Comparison of ENCODE assay signal across 2 cellular contexts in the genomic region with DNA sequence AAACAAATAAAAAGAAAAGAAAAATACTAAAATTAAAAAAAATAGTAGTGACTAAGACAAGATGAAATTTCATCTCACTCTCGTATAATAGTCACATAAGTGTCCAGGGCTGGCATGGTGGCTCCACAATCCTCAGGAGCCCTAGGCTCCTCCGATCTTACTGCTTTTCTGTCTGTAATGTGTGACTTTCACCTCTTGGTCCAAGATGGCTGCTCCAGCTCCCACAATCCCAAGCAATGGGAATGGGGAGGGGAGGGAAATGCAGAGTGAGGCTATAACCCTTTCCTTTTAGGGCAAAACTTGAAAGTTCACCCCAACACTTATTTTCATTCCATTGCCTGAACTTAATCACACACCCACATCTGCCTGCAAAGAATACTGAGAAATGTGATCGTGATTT.
TF ChIP-seq lines count a peak whose summit lies in the region.

No MANE protein-coding gene starts in this region.

TF ChIP-seq in GM23338, 12 proteins besides CTCF, POLR2A, EP300 and RAD21 (continues in another document):
- TF ChIP-seq EZH2phosphoT487 (IDR thresholded peaks at IDR 0.05; ENCODE audit: unreplicated experiment) (no peak), ZNF114 (CRISPR knock-in tag; IDR thresholded peaks at IDR 0.05) (no peak), STAT1 (IDR thresholded peaks at IDR 0.05; ENCODE audit: unreplicated experiment) (no peak), ZNF331 (CRISPR knock-in tag; IDR thresholded peaks at IDR 0.05; ENCODE audit: low read depth) (no peak), POLR2AphosphoS5 (IDR thresholded peaks at IDR 0.05; ENCODE audit: low read depth) (no peak), CREB1 (CRISPR knock-in tag; IDR thresholded peaks at IDR 0.05; ENCODE audit: low read depth) (no peak), JUNB (IDR thresholded peaks at IDR 0.05; ENCODE audit: unreplicated experiment) (no peak), EZH2 (IDR thresholded peaks at IDR 0.05; ENCODE audit: low read depth, unreplicated experiment) (no peak), NANOG (IDR thresholded peaks at IDR 0.05; ENCODE audit: borderline replicate concordance) (no peak)
- TF ChIP-seq, protein P1, sequence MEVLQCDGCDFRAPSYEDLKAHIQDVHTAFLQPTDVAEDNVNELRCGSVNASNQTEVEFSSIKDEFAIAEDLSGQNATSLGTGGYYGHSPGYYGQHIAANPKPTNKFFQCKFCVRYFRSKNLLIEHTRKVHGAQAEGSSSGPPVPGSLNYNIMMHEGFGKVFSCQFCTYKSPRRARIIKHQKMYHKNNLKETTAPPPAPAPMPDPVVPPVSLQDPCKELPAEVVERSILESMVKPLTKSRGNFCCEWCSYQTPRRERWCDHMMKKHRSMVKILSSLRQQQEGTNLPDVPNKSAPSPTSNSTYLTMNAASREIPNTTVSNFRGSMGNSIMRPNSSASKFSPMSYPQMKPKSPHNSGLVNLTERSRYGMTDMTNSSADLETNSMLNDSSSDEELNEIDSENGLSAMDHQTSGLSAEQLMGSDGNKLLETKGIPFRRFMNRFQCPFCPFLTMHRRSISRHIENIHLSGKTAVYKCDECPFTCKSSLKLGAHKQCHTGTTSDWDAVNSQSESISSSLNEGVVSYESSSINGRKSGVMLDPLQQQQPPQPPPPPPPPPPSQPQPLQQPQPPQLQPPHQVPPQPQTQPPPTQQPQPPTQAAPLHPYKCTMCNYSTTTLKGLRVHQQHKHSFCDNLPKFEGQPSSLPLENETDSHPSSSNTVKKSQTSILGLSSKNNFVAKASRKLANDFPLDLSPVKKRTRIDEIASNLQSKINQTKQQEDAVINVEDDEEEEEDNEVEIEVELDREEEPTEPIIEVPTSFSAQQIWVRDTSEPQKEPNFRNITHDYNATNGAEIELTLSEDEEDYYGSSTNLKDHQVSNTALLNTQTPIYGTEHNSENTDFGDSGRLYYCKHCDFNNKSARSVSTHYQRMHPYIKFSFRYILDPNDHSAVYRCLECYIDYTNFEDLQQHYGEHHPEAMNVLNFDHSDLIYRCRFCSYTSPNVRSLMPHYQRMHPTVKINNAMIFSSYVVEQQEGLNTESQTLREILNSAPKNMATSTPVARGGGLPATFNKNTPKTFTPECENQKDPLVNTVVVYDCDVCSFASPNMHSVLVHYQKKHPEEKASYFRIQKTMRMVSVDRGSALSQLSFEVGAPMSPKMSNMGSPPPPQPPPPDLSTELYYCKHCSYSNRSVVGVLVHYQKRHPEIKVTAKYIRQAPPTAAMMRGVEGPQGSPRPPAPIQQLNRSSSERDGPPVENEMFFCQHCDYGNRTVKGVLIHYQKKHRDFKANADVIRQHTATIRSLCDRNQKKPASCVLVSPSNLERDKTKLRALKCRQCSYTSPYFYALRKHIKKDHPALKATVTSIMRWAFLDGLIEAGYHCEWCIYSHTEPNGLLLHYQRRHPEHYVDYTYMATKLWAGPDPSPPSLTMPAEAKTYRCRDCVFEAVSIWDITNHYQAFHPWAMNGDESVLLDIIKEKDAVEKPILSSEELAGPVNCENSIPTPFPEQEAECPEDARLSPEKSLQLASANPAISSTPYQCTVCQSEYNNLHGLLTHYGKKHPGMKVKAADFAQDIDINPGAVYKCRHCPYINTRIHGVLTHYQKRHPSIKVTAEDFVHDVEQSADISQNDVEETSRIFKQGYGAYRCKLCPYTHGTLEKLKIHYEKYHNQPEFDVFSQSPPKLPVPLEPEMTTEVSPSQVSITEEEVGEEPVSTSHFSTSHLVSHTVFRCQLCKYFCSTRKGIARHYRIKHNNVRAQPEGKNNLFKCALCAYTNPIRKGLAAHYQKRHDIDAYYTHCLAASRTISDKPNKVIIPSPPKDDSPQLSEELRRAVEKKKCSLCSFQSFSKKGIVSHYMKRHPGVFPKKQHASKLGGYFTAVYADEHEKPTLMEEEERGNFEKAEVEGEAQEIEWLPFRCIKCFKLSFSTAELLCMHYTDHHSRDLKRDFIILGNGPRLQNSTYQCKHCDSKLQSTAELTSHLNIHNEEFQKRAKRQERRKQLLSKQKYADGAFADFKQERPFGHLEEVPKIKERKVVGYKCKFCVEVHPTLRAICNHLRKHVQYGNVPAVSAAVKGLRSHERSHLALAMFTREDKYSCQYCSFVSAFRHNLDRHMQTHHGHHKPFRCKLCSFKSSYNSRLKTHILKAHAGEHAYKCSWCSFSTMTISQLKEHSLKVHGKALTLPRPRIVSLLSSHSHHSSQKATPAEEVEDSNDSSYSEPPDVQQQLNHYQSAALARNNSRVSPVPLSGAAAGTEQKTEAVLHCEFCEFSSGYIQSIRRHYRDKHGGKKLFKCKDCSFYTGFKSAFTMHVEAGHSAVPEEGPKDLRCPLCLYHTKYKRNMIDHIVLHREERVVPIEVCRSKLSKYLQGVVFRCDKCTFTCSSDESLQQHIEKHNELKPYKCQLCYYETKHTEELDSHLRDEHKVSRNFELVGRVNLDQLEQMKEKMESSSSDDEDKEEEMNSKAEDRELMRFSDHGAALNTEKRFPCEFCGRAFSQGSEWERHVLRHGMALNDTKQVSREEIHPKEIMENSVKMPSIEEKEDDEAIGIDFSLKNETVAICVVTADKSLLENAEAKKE (CRISPR knock-in tag; IDR thresholded peaks at IDR 0.05): no peak
- TF ChIP-seq, protein P2, sequence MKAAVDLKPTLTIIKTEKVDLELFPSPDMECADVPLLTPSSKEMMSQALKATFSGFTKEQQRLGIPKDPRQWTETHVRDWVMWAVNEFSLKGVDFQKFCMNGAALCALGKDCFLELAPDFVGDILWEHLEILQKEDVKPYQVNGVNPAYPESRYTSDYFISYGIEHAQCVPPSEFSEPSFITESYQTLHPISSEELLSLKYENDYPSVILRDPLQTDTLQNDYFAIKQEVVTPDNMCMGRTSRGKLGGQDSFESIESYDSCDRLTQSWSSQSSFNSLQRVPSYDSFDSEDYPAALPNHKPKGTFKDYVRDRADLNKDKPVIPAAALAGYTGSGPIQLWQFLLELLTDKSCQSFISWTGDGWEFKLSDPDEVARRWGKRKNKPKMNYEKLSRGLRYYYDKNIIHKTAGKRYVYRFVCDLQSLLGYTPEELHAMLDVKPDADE (IDR thresholded peaks at IDR 0.05): no peak

TF ChIP-seq in K562, 482 proteins besides CTCF, POLR2A, EP300 and RAD21:
- peak in 1 of 3 experiments; percentile 61 for TF ChIP-seq YY1 (IDR thresholded peaks at IDR 0.05; ENCODE audit: borderline replicate concordance in 1 of 3, control insufficient read depth in 1 of 3, extremely low read depth in 1 of 3, insufficient read depth in 3 of 3, insufficient read length in 1 of 3, insufficient replicate concordance in 2 of 3, low read depth in 1 of 3, low read length in 2 of 3)
- no peak for TF ChIP-seq KLF13 (tag; IDR thresholded peaks at IDR 0.05; ENCODE audit: borderline replicate concordance, low read depth)
- no peak for TF ChIP-seq XRCC4 (IDR thresholded peaks at IDR 0.05; ENCODE audit: extremely low read depth, insufficient read depth, insufficient read length)
